In the genomic region with DNA sequence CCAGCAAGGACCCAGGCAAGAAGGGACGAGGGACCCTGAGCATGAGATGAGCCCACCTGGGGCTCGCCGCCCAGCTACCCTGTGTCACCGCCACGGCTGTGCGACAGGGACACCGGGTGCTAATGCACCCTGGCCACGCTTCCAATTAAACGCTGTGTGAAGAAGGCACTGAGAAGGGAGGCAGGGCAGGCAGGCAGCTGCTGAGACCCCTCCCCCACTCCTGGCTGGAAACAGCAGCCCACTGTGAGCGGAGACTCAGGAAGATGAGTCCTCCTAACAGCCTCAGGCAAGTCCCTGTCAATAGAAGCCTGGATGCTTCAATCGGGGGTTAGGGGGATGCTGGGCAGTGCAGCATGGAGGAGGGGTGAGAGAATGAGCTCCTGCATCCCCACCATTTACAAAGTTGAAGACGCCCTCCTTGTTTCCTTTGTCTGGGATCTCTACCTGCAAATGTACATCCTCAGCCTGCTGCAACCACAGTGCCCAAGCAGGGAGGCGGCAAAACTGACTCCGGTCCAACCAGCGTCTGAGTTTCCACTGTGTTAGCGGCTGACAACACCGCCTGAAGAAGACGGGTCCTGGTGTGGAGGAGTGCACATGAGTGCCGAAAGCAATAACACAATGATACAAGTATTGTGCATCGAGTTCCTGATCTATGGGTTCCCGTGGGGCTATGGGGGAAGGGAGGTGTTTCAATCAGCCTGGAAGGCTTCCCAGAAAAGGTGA, we compare ENCODE assay signal across 16 cellular contexts. TPM values are rescaled to one million over a fixed set of nuclear protein-coding genes. Genes with fewer than 3 reads are reported as not detected.
DNase-seq lines count a peak whose midpoint lies in the region; ATAC-seq and TF ChIP-seq lines count a peak whose summit lies in the region.
"Had no signal": no experiment of that assay in that cellular context is flagged by ENCODE, and none has a peak within 500 bp of the region (broad histone marks: within the 10 kb centered on the region; RNA-seq: fewer than 3 reads in every experiment).

No MANE protein-coding gene starts in this region.

- H3K9me3 ChIP-seq in neural progenitor cell (ENCODE audit: low read depth), result no peaks in the 10 kb centered on the region
- H3K9me3 ChIP-seq: gastrocnemius medialis, vagina had no signal

- peak overlapping the region; percentile 12 for H3K4me3 Mint-ChIP-seq in activated T-cell treated with anti-CD3 and anti-CD28 coated beads, Interleukin-2, amount 50 U/mL, for 24 hours
- peak overlapping the region in 3 of 4 donors; percentile 41 to 85 (median 83) for H3K4me3 Mint-ChIP-seq in IgD-negative memory B cell
- H3K4me3 Mint-ChIP-seq in neural progenitor cell, result no peak overlapping the region

- H3K27ac ChIP-seq in neural progenitor cell, result no peak overlapping the region
- H3K27ac ChIP-seq: gastrocnemius medialis, vagina had no signal

- H3K4me1 ChIP-seq in neural progenitor cell, result peaks cover 12% of the 10 kb centered on the region
- H3K4me1 ChIP-seq: gastrocnemius medialis, vagina had no signal

- H3K27me3 ChIP-seq in neural progenitor cell, result no peaks in the 10 kb centered on the region
- H3K27me3 ChIP-seq: gastrocnemius medialis, vagina had no signal

- H3K36me3 ChIP-seq in neural progenitor cell, result no peaks in the 10 kb centered on the region
- H3K36me3 ChIP-seq: gastrocnemius medialis, vagina had no signal

- H3K27ac Mint-ChIP-seq in activated T-cell treated with anti-CD3 and anti-CD28 coated beads, Interleukin-2, amount 50 U/mL, for 24 hours, result no peak overlapping the region
- H3K27ac Mint-ChIP-seq in IgD-negative memory B cell (peak overlapping the region in 1 of 3 donors; percentile 93), neural progenitor cell (peak overlapping the region; percentile 2)

- no peak for DNase-seq in activated T-cell treated with anti-CD3 and anti-CD28 coated beads, Interleukin-2, amount 50 U/mL, for 24 hours
- DNase-seq in activated T-cell treated with anti-CD3 and anti-CD28 coated beads for 4 hours, result no peak
- peak; percentile 37 for DNase-seq in cerebellum (ENCODE audit: low spot score)
- peak; percentile 50 for DNase-seq in neural progenitor cell (ENCODE audit: low spot score)
- no peak for DNase-seq in GM03348 (ENCODE audit: low spot score)
- DNase-seq: activated CD4-positive, alpha-beta T cell treated with anti-CD3 and anti-CD28 coated beads for 4 hours; activated naive CD4-positive, alpha-beta T cell treated with Interleukin-2 at 50 U/mL for 16 hours; DMS79; gastrocnemius medialis; HCEC 1CT; kidney; NCI-H1694 had no signal

- ATAC-seq in GM18502 (IDR thresholded peaks at IDR 0.05; ENCODE audit: poor library complexity, unreplicated experiment) (no peak), HG03378 (IDR thresholded peaks at IDR 0.05; ENCODE audit: unreplicated experiment) (no peak)
- ATAC-seq: gastrocnemius medialis had no signal

- H3K9ac ChIP-seq in neural progenitor cell, result no peak overlapping the region

- peaks cover 84% of the 10 kb centered on the region for H3K27me3 Mint-ChIP-seq in activated T-cell treated with anti-CD3 and anti-CD28 coated beads, Interleukin-2, amount 50 U/mL, for 24 hours
- H3K27me3 Mint-ChIP-seq in IgD-negative memory B cell (no peaks in the 10 kb centered on the region), neural progenitor cell (ENCODE audit: insufficient read depth, low read depth) (peaks cover 4% of the 10 kb centered on the region)

- no peaks in the 10 kb centered on the region for H3K36me3 Mint-ChIP-seq in activated T-cell treated with anti-CD3 and anti-CD28 coated beads, Interleukin-2, amount 50 U/mL, for 24 hours (ENCODE audit: low read depth)
- H3K36me3 Mint-ChIP-seq in IgD-negative memory B cell (peaks cover 9% of the 10 kb centered on the region), neural progenitor cell (no peaks in the 10 kb centered on the region)

- H3K4me1 Mint-ChIP-seq in activated T-cell treated with anti-CD3 and anti-CD28 coated beads, Interleukin-2, amount 50 U/mL, for 24 hours (ENCODE audit: low read depth), result peaks cover 23% of the 10 kb centered on the region
- H3K4me1 Mint-ChIP-seq in IgD-negative memory B cell (peaks cover 26 to 40% (median 39%) of the 10 kb centered on the region in 3 donors), neural progenitor cell (peaks cover 12% of the 10 kb centered on the region)

- no peaks in the 10 kb centered on the region for H3K79me2 ChIP-seq in neural progenitor cell (ENCODE audit: low read depth)

- H3K4me2 ChIP-seq in neural progenitor cell, result peak overlapping the region; percentile 37

- H2AFZ ChIP-seq in neural progenitor cell (replicated peaks), result peak overlapping the region; percentile 82

- H3F3A ChIP-seq in neural progenitor cell (ENCODE audit: low read depth), result no peaks in the 10 kb centered on the region

- H4K20me1 ChIP-seq in neural progenitor cell (ENCODE audit: low read depth), result no peaks in the 10 kb centered on the region

- H3K4me3 ChIP-seq in neural progenitor cell, result peak overlapping the region; percentile 5
- H3K4me3 ChIP-seq: vagina had no signal

- H3K9me3 Mint-ChIP-seq in activated T-cell treated with anti-CD3 and anti-CD28 coated beads, Interleukin-2, amount 50 U/mL, for 24 hours, result no peaks in the 10 kb centered on the region
- H3K9me3 Mint-ChIP-seq in IgD-negative memory B cell (no peaks in the 10 kb centered on the region), neural progenitor cell (no peaks in the 10 kb centered on the region)

- no peak for TF ChIP-seq CTCF in neural progenitor cell (IDR thresholded peaks at IDR 0.05)

RNA-seq across cellular contexts. Expression of a gene that starts 12.8 kb away (rescaled TPM):
- 1.2 TPM for polyA plus RNA-seq in IgD-negative memory B cell
- total RNA-seq in cerebellum, result 10.2 TPM
- total RNA-seq in neural progenitor cell (ENCODE audit: low replicate concordance), result 0.95 and 1.2 TPM in 2 replicates
- total RNA-seq: gastrocnemius medialis, vagina had no signal

Comparison
In these comparisons a context has a peak if more than half of its experiments do, and no peak if none do; other contexts are left out.
1. DNase-seq: peak in cerebellum (single experiment) and neural progenitor cell (single experiment); none in activated T-cell treated with anti-CD3 and anti-CD28 coated beads, Interleukin-2, amount 50 U/mL, for 24 hours (single experiment), activated T-cell treated with anti-CD3 and anti-CD28 coated beads for 4 hours (single experiment) and GM03348 (single experiment).